Comparison of ENCODE assay signal across 10 cellular contexts in the genomic region with DNA sequence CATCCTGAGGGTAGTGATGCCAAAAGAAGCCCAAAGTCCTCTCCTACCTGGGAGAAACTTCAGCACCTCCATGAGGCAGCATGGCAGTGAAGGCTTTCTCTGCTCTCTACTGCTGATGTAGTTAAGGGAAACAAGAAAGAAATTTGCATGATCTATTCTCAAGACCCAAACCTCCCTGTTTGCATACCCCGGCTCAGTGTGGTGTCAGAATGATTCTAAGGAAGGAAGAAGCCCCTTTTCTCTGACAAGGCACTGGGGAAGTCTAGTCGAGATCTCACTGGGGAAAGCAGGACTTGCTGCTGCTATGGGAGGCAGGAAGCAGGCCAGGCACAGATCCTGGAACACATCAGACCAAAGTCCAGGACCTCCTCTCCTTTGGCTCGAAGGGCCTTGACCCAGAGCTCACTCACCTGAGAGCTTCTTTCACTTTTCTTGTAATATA.
DNase-seq lines count a peak whose midpoint lies in the region; ATAC-seq and TF ChIP-seq lines count a peak whose summit lies in the region.
"Had no signal": no experiment of that assay in that cellular context is flagged by ENCODE, and none has a peak within 500 bp of the region (broad histone marks: within the 10 kb centered on the region; RNA-seq: fewer than 3 reads in every experiment).

No MANE protein-coding gene starts in this region.

- H3K36me3 ChIP-seq in gastrocnemius medialis: no peaks in the 10 kb centered on the region

- DNase-seq in NCI-H510A treated with DMSO at 0.1 percent for 48 hours (lab: John Stamatoyannopoulos, UW): no peak
- DNase-seq in cardiac septum (ENCODE audit: low spot score): no peak
- no peak for DNase-seq in DMS 273 treated with DMSO at 0.1 percent for 48 hours (lab: John Stamatoyannopoulos, UW)
- no peak for DNase-seq in gastrocnemius medialis
- DNase-seq: SIG-M5 had no signal

- no peak overlapping the region for H3K4me3 ChIP-seq in gastrocnemius medialis
- H3K4me3 ChIP-seq: lung had no signal

- no peaks in the 10 kb centered on the region for H3K27me3 ChIP-seq in gastrocnemius medialis

- TF ChIP-seq POLR2A in GM15510 (IDR thresholded peaks at IDR 0.05; ENCODE audit: borderline replicate concordance, extremely low read depth, insufficient read length) (peak; percentile 47), gastrocnemius medialis (IDR thresholded peaks at IDR 0.05) (no peak)

- no peak for TF ChIP-seq CTCF in gastrocnemius medialis (IDR thresholded peaks at IDR 0.05 in 4 of 5, conservative IDR thresholded peaks at IDR 0.05 in 1 of 5)

- H3K27ac ChIP-seq in gastrocnemius medialis: no peak overlapping the region

- intact Hi-C loops in cardiac septum (cut with DNase I): no loop called here
- intact Hi-C loops in gastrocnemius medialis (cut with DNase I; ENCODE audit: low total_unique reads): no loop called here

- H3K9me3 ChIP-seq in gastrocnemius medialis: no peaks in the 10 kb centered on the region

- ATAC-seq in GM21367 (IDR thresholded peaks at IDR 0.05; ENCODE audit: unreplicated experiment): peak; percentile 67
- peak; percentile 96 for ATAC-seq in HG03354 (IDR thresholded peaks at IDR 0.05; ENCODE audit: poor library complexity, severe bottlenecking, unreplicated experiment)
- ATAC-seq in esophagus mucosa: peak; percentile 17
- ATAC-seq in gastrocnemius medialis: no peak

- H3K4me1 ChIP-seq in gastrocnemius medialis: peaks cover 22 to 25% of the 10 kb centered on the region in 2 donors

- in situ Hi-C loops in gastrocnemius medialis (cut with MboI; ENCODE audit: low sequenced_read_pairs in 4 of 4): no loop called here

Comparison
In these comparisons a context has a peak if more than half of its experiments do, and no peak if none do; other contexts are left out.
1. ATAC-seq: peak in GM21367 (single experiment), HG03354 (single experiment) and esophagus mucosa (single experiment); none in gastrocnemius medialis (0 of 2).